In the genomic region with DNA sequence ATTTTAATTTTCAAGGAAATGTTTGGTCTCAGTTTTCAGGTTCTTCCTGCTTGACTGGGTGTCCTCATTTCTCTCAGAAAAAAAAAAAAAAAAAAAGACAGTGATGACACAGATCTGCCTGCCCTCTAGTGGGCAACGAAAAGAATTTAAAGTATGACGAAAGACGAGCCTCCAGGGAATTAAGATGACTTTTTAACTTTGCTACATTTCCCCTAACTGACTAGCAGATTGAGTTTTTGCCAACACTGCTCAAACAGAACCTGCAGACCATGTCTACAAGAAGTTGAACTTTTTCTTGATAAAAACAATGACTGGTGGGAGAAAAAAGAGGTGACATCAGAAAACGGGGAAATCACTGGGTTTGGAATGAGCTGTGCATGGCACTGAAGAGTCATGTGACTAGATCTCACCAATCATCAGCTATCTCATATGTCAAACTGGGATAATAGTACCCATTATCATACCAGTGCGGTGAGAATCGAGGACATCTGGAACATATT, we compare ENCODE assay signal across 1 cellular context.
A peak's percentile ranks its signal among the peaks of the same experiment; 100 is the strongest.
TF ChIP-seq lines count a peak whose summit lies in the region.

No MANE protein-coding gene starts in this region.

TF ChIP-seq in GM12878, 131 proteins besides CTCF, POLR2A, EP300 and RAD21 (continues in another document):
- TF ChIP-seq, protein P1, sequence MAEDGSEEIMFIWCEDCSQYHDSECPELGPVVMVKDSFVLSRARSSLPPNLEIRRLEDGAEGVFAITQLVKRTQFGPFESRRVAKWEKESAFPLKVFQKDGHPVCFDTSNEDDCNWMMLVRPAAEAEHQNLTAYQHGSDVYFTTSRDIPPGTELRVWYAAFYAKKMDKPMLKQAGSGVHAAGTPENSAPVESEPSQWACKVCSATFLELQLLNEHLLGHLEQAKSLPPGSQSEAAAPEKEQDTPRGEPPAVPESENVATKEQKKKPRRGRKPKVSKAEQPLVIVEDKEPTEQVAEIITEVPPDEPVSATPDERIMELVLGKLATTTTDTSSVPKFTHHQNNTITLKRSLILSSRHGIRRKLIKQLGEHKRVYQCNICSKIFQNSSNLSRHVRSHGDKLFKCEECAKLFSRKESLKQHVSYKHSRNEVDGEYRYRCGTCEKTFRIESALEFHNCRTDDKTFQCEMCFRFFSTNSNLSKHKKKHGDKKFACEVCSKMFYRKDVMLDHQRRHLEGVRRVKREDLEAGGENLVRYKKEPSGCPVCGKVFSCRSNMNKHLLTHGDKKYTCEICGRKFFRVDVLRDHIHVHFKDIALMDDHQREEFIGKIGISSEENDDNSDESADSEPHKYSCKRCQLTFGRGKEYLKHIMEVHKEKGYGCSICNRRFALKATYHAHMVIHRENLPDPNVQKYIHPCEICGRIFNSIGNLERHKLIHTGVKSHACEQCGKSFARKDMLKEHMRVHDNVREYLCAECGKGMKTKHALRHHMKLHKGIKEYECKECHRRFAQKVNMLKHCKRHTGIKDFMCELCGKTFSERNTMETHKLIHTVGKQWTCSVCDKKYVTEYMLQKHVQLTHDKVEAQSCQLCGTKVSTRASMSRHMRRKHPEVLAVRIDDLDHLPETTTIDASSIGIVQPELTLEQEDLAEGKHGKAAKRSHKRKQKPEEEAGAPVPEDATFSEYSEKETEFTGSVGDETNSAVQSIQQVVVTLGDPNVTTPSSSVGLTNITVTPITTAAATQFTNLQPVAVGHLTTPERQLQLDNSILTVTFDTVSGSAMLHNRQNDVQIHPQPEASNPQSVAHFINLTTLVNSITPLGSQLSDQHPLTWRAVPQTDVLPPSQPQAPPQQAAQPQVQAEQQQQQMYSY (CRISPR knock-in tag; IDR thresholded peaks at IDR 0.05), result no peak
- TF ChIP-seq RELA (IDR thresholded peaks at IDR 0.05; ENCODE audit: borderline replicate concordance, partially characterized antibody), result no peak
- peak; percentile 39; the same call in 1 of the 2 replicates for TF ChIP-seq JUNB (IDR thresholded peaks at IDR 0.05)
- TF ChIP-seq ZBTB40 (IDR thresholded peaks at IDR 0.05; ENCODE audit: borderline replicate concordance), result no peak
- TF ChIP-seq ASH2L (IDR thresholded peaks at IDR 0.05; ENCODE audit: borderline replicate concordance, low read depth), result no peak
- TF ChIP-seq TCF3 (IDR thresholded peaks at IDR 0.05; ENCODE audit: borderline replicate concordance, insufficient read depth, low read depth, low read length), result no peak
- TF ChIP-seq, protein P2, sequence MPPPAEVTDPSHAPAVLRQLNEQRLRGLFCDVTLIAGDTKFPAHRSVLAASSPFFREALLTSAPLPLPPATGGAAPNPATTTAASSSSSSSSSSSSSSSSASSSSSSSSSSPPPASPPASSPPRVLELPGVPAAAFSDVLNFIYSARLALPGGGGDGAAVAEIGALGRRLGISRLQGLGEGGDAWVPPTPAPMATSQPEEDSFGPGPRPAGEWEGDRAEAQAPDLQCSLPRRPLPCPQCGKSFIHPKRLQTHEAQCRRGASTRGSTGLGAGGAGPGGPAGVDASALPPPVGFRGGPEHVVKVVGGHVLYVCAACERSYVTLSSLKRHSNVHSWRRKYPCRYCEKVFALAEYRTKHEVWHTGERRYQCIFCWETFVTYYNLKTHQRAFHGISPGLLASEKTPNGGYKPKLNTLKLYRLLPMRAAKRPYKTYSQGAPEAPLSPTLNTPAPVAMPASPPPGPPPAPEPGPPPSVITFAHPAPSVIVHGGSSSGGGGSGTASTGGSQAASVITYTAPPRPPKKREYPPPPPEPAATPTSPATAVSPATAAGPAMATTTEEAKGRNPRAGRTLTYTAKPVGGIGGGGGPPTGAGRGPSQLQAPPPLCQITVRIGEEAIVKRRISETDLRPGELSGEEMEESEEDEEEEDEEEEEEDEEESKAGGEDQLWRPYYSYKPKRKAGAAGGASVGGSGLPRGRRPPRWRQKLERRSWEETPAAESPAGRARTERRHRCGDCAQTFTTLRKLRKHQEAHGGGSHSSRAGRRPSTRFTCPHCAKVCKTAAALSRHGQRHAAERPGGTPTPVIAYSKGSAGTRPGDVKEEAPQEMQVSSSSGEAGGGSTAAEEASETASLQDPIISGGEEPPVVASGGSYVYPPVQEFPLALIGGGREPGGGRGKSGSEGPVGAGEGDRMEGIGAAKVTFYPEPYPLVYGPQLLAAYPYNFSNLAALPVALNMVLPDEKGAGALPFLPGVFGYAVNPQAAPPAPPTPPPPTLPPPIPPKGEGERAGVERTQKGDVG (CRISPR knock-in tag; IDR thresholded peaks at IDR 0.05), result no peak
- no peak for TF ChIP-seq EZH2 (IDR thresholded peaks at IDR 0.05; ENCODE audit: borderline replicate concordance, control insufficient read depth, low read depth, low read length)
- TF ChIP-seq PKNOX1 (IDR thresholded peaks at IDR 0.05), result no peak
- no peak for TF ChIP-seq SPI1 (IDR thresholded peaks at IDR 0.05; ENCODE audit: borderline replicate concordance, insufficient read depth, low read depth, low read length)
- 0 out of 2 replicates have a peak, but pooled peaks have one; percentile 9 for TF ChIP-seq ESRRA (IDR thresholded peaks at IDR 0.05; ENCODE audit: low read length)
- TF ChIP-seq NFYA (IDR thresholded peaks at IDR 0.05; ENCODE audit: borderline replicate concordance, low read depth, low read length), result no peak
- no peak for TF ChIP-seq ZZZ3 (IDR thresholded peaks at IDR 0.05; ENCODE audit: control insufficient read depth, insufficient read length, low read depth)
- no peak for TF ChIP-seq MTA3 (IDR thresholded peaks at IDR 0.05; ENCODE audit: borderline replicate concordance, low read length)
- TF ChIP-seq SP1 (IDR thresholded peaks at IDR 0.05; ENCODE audit: low read depth, low read length), result no peak
- no peak for TF ChIP-seq IRF3 (IDR thresholded peaks at IDR 0.05)
- no peak for TF ChIP-seq ZSCAN29 (IDR thresholded peaks at IDR 0.05)
- TF ChIP-seq NR2C1 (IDR thresholded peaks at IDR 0.05), result no peak
- TF ChIP-seq YBX1 (IDR thresholded peaks at IDR 0.05), result no peak
- TF ChIP-seq BCLAF1 (IDR thresholded peaks at IDR 0.05), result no peak
- TF ChIP-seq SMAD1 (IDR thresholded peaks at IDR 0.05; ENCODE audit: low read depth, partially characterized antibody), result no peak
- TF ChIP-seq NKRF (conservative IDR thresholded peaks at IDR 0.05), result no peak
- no peak for TF ChIP-seq STAT1 (conservative IDR thresholded peaks at IDR 0.05)
- TF ChIP-seq MEF2A (IDR thresholded peaks at IDR 0.05; ENCODE audit: insufficient read depth, low read depth, low read length), result 0 out of 2 replicates have a peak, but pooled peaks have one; percentile 14
- 0 out of 2 replicates have a peak, but pooled peaks have one; percentile 36 for TF ChIP-seq IRF4 (IDR thresholded peaks at IDR 0.05; ENCODE audit: low read depth, low read length)
- TF ChIP-seq GATAD2B (conservative IDR thresholded peaks at IDR 0.05; ENCODE audit: low read depth), result no peak
- TF ChIP-seq, protein P3, sequence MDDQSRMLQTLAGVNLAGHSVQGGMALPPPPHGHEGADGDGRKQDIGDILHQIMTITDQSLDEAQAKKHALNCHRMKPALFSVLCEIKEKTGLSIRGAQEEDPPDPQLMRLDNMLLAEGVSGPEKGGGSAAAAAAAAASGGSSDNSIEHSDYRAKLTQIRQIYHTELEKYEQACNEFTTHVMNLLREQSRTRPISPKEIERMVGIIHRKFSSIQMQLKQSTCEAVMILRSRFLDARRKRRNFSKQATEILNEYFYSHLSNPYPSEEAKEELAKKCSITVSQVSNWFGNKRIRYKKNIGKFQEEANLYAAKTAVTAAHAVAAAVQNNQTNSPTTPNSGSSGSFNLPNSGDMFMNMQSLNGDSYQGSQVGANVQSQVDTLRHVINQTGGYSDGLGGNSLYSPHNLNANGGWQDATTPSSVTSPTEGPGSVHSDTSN (IDR thresholded peaks at IDR 0.05; ENCODE audit: insufficient replicate concordance, low read depth, low read length), result no peak
- no peak for TF ChIP-seq SIX5 (IDR thresholded peaks at IDR 0.05; ENCODE audit: low read depth, low read length, severe bottlenecking)
- no peak for TF ChIP-seq E2F4 (IDR thresholded peaks at IDR 0.05; ENCODE audit: low read depth, low read length)
- TF ChIP-seq SRF (IDR thresholded peaks at IDR 0.05; ENCODE audit: low read depth in 2 of 2, low read length in 2 of 2), result no peak
- TF ChIP-seq FOXM1 (IDR thresholded peaks at IDR 0.05; ENCODE audit: low read depth, low read length), result peak; percentile 43; the same call in 1 of the 2 replicates
